Comparison of ENCODE assay signal across 16 cellular contexts in genomic region chr3:25456723-25457122, GRCh38. TPM values are rescaled to one million over a fixed set of nuclear protein-coding genes. Genes with fewer than 3 reads are reported as not detected.
"Had no signal": no experiment of that assay in that cellular context is flagged by ENCODE, and none has a peak within 500 bp of the region (broad histone marks: within the 10 kb centered on the region; RNA-seq: fewer than 3 reads in every experiment).

No MANE protein-coding gene starts in this region.

- FAIRE-seq: islet of Langerhans had no signal

- H3K4me3 ChIP-seq: lung had no signal

- DNase-seq: activated CD4-positive, alpha-beta T cell treated with anti-CD3 and anti-CD28 coated beads, Interleukin-2, amount 10 ng/mL, durations not matched to agents 7 days and 5 days; activated CD8-positive, alpha-beta memory T cell treated with anti-CD3 and anti-CD28 coated beads, Interleukin-2, amount 50 U/mL, for 4 hours; activated effector memory CD4-positive, alpha-beta T cell treated with anti-CD3 and anti-CD28 coated beads, Interleukin-2, amount 50 U/mL, for 16 hours; activated naive CD4-positive, alpha-beta T cell treated with anti-CD3 and anti-CD28 coated beads, Interleukin-2, amount 50 U/mL, for 16 hours; activated T-cell treated with anti-CD3 and anti-CD28 coated beads, Interleukin-2, amount 50 U/mL, for 48 hours; caudate nucleus; dorsolateral prefrontal cortex; hippocampal formation; left colon; posterior cingulate gyrus; stimulated activated naive CD8-positive, alpha-beta T cell treated with anti-CD3 and anti-CD28 coated beads, Interleukin-15, Interleukin-2, amounts not matched to agents 100 U/mL and 50 U/mL, for 24 hours; substantia nigra; T1000 had no signal

- H3K27me3 ChIP-seq: dorsolateral prefrontal cortex had no signal

- ATAC-seq: left colon; stimulated activated naive CD8-positive, alpha-beta T cell treated with anti-CD3 and anti-CD28 coated beads, Interleukin-15, Interleukin-2, amounts not matched to agents 100 U/mL and 50 U/mL, for 24 hours had no signal

RNA-seq across cellular contexts. Expression of gene RARB, which starts 28.7 kb away (rescaled TPM):
- total RNA-seq: activated CD4-positive, alpha-beta T cell treated with anti-CD3 and anti-CD28 coated beads, Interleukin-2, amount 10 ng/mL, durations not matched to agents 7 days and 5 days; T-helper 1 cell treated with Interleukin-12 subunit alpha and Interleukin-12 subunit beta and Interleukin-4 antibody, amounts not matched to agents 30 ng/mL and 1 ng/mL, for 36 hours had no signal
